Comparison of ENCODE assay signal across 16 cellular contexts in the genomic region with DNA sequence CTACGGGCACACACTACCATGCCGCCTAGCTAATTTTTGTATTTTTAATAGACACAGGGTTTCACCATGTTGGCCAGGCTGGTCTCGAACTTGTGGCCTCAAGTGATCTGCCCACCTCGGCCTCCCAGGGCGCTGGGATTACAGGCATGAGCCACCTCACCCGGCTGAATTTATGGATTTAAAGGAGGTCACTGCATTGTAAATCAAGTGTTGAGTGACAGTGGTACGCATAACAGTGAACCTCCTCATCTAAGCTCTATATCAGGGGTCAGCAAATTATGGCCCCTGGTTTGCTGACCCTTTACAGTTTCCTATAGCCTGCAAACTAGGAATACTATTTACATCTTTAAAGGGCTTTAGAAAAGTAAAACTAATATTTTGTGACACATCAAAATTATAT. TPM values are rescaled to one million over a fixed set of nuclear protein-coding genes. Genes with fewer than 3 reads are reported as not detected.
DNase-seq lines count a peak whose midpoint lies in the region; ATAC-seq and TF ChIP-seq lines count a peak whose summit lies in the region.
"Had no signal": no experiment of that assay in that cellular context is flagged by ENCODE, and none has a peak within 500 bp of the region (broad histone marks: within the 10 kb centered on the region; RNA-seq: fewer than 3 reads in every experiment).

No MANE protein-coding gene starts in this region.

- TF ChIP-seq POLR2A in IMR-90 (IDR thresholded peaks at IDR 0.05; ENCODE audit: low read depth, low read length): no peak

- H2AK5ac ChIP-seq in IMR-90 (ENCODE audit: low read depth, low read length): peak overlapping the region; percentile 82
- H2AK5ac ChIP-seq in mesenchymal stem cell (ENCODE audit: low read length, severe bottlenecking): no peak overlapping the region

- H2BK5ac ChIP-seq in IMR-90 (ENCODE audit: low read depth, low read length, poor library complexity, severe bottlenecking): peak overlapping the region; percentile 70
- no peak overlapping the region for H2BK5ac ChIP-seq in mesenchymal stem cell (ENCODE audit: low read depth, low read length, poor library complexity, severe bottlenecking)

- H3K79me1 ChIP-seq in IMR-90 (ENCODE audit: low read depth in 1 of 2, low read length in 2 of 2) (peaks cover 11 to 18% of the 10 kb centered on the region in 2 experiments), mesenchymal stem cell (replicated peaks; ENCODE audit: low read length, poor library complexity, severe bottlenecking) (peaks cover 3% of the 10 kb centered on the region)

- H3K27me3 ChIP-seq in BLaER1 treated with 17β-estradiol and CSF1 and Interleukin-3, amounts not matched to agents 10 nM and 100 nM: peaks cover 38 to 86% (median 74%) of the 10 kb centered on the region in 11 experiments
- no peaks in the 10 kb centered on the region for H3K27me3 ChIP-seq in IMR-90 (ENCODE audit: control insufficient read depth, insufficient read depth, low read length)
- H3K27me3 ChIP-seq in brain microvascular endothelial cell (replicated peaks): no peaks in the 10 kb centered on the region
- H3K27me3 ChIP-seq in mesenchymal stem cell (ENCODE audit: control insufficient read depth in 1 of 2, insufficient read depth in 1 of 2, low read length in 2 of 2): peaks cover 0 to 3% of the 10 kb centered on the region in 2 experiments
- no peaks in the 10 kb centered on the region for H3K27me3 ChIP-seq in right cardiac atrium (ENCODE audit: control insufficient read depth, insufficient read depth)

- no TSS peak for BruUV-seq in IMR-90 (replicated peaks; lab: Mats Ljungman, UMichigan)

- H3K9me3 ChIP-seq in BLaER1 treated with 17β-estradiol and CSF1 and Interleukin-3, amounts not matched to agents 10 nM and 100 nM (replicated peaks in 1 of 11): peaks cover 0 to 10% (median 0%) of the 10 kb centered on the region in 11 experiments; a peak in 1 of 22 replicates
- H3K9me3 ChIP-seq in IMR-90 (ENCODE audit: control insufficient read depth, insufficient read depth, low read length) (no peaks in the 10 kb centered on the region), mesenchymal stem cell (ENCODE audit: control insufficient read depth, low read length) (no peaks in the 10 kb centered on the region), right cardiac atrium (ENCODE audit: control insufficient read depth, low read length) (no peaks in the 10 kb centered on the region)

- 94% methylated on average over 2 of the region's 7 CpGs; no CpG with 5 or more reads in 1 of the 2 experiments for WGBS in IMR-90 (ENCODE audit: extremely low coverage in 2 of 2, insufficient read length in 1 of 2), 2 experiments
- WGBS in mesenchymal stem cell: 100% methylated on average over 5 of the region's 7 CpGs
- 92% methylated on average over 7 of the region's 7 CpGs for WGBS in right cardiac atrium

- CTCF ChIA-PET in IMR-90 (lab: Yijun Ruan, JAX): no interaction called here

- H4K5ac ChIP-seq in IMR-90 (ENCODE audit: low read depth, low read length): no peak overlapping the region

- POLR2A ChIA-PET in IMR-90 (lab: Charles Lee; ENCODE audit: unreplicated experiment): no interaction called here

- peaks cover 6 to 15% (median 12%) of the 10 kb centered on the region in 11 experiments; a peak in 21 of 22 replicates for H3K36me3 ChIP-seq in BLaER1 treated with 17β-estradiol and CSF1 and Interleukin-3, amounts not matched to agents 10 nM and 100 nM
- peaks cover 5% of the 10 kb centered on the region for H3K36me3 ChIP-seq in IMR-90 (ENCODE audit: control insufficient read depth, insufficient read depth, low read length)
- H3K36me3 ChIP-seq in brain microvascular endothelial cell (replicated peaks): peaks cover 4% of the 10 kb centered on the region
- H3K36me3 ChIP-seq in mesenchymal stem cell (ENCODE audit: control insufficient read depth in 1 of 2, insufficient read depth in 2 of 2, low read depth in 1 of 2, low read length in 2 of 2): peaks cover 0 to 9% of the 10 kb centered on the region in 2 experiments

- H2BK20ac ChIP-seq in IMR-90 (ENCODE audit: low read depth, low read length): peak overlapping the region; percentile 88

- H3K23ac ChIP-seq in IMR-90 (ENCODE audit: low read depth, low read length) (peak overlapping the region; percentile 72; the same call in 1 of the 2 replicates), mesenchymal stem cell (ENCODE audit: low read length in 2 of 2) (no peak overlapping the region)

- dilution Hi-C loops in IMR-90 (cut with HindIII; ENCODE audit: low sequenced_read_pairs, unreplicated experiment): no loop called here

- H3K4me2 ChIP-seq in BLaER1 treated with 17β-estradiol and CSF1 and Interleukin-3, amounts not matched to agents 10 nM and 100 nM: peak overlapping the region in 7 of 11 experiments; percentile 22 to 75 (median 61); a peak in 11 of 22 replicates
- H3K4me2 ChIP-seq in IMR-90 (ENCODE audit: low read depth, low read length) (no peak overlapping the region), mesenchymal stem cell (ENCODE audit: low read length, poor library complexity, severe bottlenecking) (no peak overlapping the region)
- H3K4me2 ChIP-seq: KMS-11 had no signal

- intact Hi-C loops in IMR-90 (cut with micrococcal nuclease): no loop called here
- intact Hi-C loops in right cardiac atrium (cut with DNase I): no loop called here

- H3K9ac ChIP-seq in BLaER1 treated with 17β-estradiol and CSF1 and Interleukin-3, amounts not matched to agents 10 nM and 100 nM: peak overlapping the region in 2 of 11 experiments; percentile 8 to 44; a peak in 2 of 22 replicates
- no peak overlapping the region for H3K9ac ChIP-seq in IMR-90 (ENCODE audit: low read depth, low read length)
- H3K9ac ChIP-seq in mesenchymal stem cell (ENCODE audit: low read length): peak overlapping the region; percentile 60
- H3K9ac ChIP-seq: KMS-11 had no signal

- H3K14ac ChIP-seq in IMR-90 (replicated peaks; ENCODE audit: low read depth, low read length) (no peak overlapping the region; the same call in 1 of the 2 replicates), mesenchymal stem cell (ENCODE audit: low read length in 2 of 2) (no peak overlapping the region)

- H2BK120ac ChIP-seq in IMR-90 (ENCODE audit: low read depth, low read length) (peak overlapping the region; percentile 42; the same call in 1 of the 2 replicates), mesenchymal stem cell (ENCODE audit: low read depth, low read length) (peak overlapping the region; percentile 34)

- H2BK15ac ChIP-seq in IMR-90 (ENCODE audit: low read depth, low read length): peak overlapping the region; percentile 43; the same call in 2 of the 3 replicates
- H2BK15ac ChIP-seq in mesenchymal stem cell (ENCODE audit: low read depth, poor library complexity, severe bottlenecking): no peak overlapping the region

- in situ Hi-C loops in IMR-90 (cut with MboI; ENCODE audit: low sequenced_read_pairs): no loop called here
- in situ Hi-C loops in brain microvascular endothelial cell (cut with HindIII; ENCODE audit: low pct_ligation_motif_present, low sequenced_read_pairs): no loop called here

- no peak for TF ChIP-seq RAD21 in IMR-90 (IDR thresholded peaks at IDR 0.05; ENCODE audit: low read length)

- H3K4me1 ChIP-seq in BLaER1 treated with 17β-estradiol and CSF1 and Interleukin-3, amounts not matched to agents 10 nM and 100 nM: peaks cover 4 to 45% (median 16%) of the 10 kb centered on the region in 10 experiments; a peak in 17 of 20 replicates
- H3K4me1 ChIP-seq in IMR-90 (ENCODE audit: control insufficient read depth, insufficient read depth, low read length) (peaks cover 4% of the 10 kb centered on the region; the same call in 1 of the 2 replicates), mesenchymal stem cell (ENCODE audit: control insufficient read depth, insufficient read depth, low read depth, low read length) (peaks cover 1% of the 10 kb centered on the region), right cardiac atrium (ENCODE audit: control insufficient read depth, insufficient read depth, low read length) (no peaks in the 10 kb centered on the region)

- peak overlapping the region; percentile 72 for H2AK9ac ChIP-seq in IMR-90 (replicated peaks; ENCODE audit: low read depth, low read length, poor library complexity)

- DNase-seq in IMR-90: no peak
- no peak for DNase-seq in brain microvascular endothelial cell
- DNase-seq in mesenchymal stem cell: no peak
- DNase-seq in right cardiac atrium: no peak
- no peak for DNase-seq in NCI-H2171 (lab: John Stamatoyannopoulos, UW)
- no peak for DNase-seq in GM19240 (ENCODE audit: insufficient read length, low spot score)
- DNase-seq: Calu3; CD4-positive, alpha-beta T cell; NCI-H1436 treated with DMSO at 0.1 percent for 48 hours; NCI-H2029 treated with DMSO at 0.1 percent for 48 hours; NCI-H510A treated with DMSO at 0.1 percent for 48 hours; NCI-H82 had no signal

- H3K18ac ChIP-seq in IMR-90 (ENCODE audit: low read depth, low read length) (no peak overlapping the region), mesenchymal stem cell (ENCODE audit: low read depth in 1 of 2, low read length in 2 of 2) (no peak overlapping the region)

- no peak overlapping the region; the same call in 1 of the 2 replicates for H3K56ac ChIP-seq in IMR-90 (ENCODE audit: extremely low read depth, insufficient read depth, low read length)

- peak overlapping the region in 9 of 11 experiments; percentile 52 to 72 (median 65); a peak in 13 of 22 replicates for H3K27ac ChIP-seq in BLaER1 treated with 17β-estradiol and CSF1 and Interleukin-3, amounts not matched to agents 10 nM and 100 nM
- H3K27ac ChIP-seq in IMR-90 (ENCODE audit: insufficient read depth, low read length) (peak overlapping the region; percentile 55), brain microvascular endothelial cell (peak overlapping the region; percentile 91), mesenchymal stem cell (ENCODE audit: low read length, poor library complexity, severe bottlenecking) (no peak overlapping the region), right cardiac atrium (ENCODE audit: low read length) (no peak overlapping the region)
- H3K27ac ChIP-seq: KMS-11 had no signal

- peak overlapping the region in 1 of 2 experiments; percentile 54 for H2BK12ac ChIP-seq in mesenchymal stem cell (ENCODE audit: low read length in 2 of 2)

- H4K8ac ChIP-seq in IMR-90 (ENCODE audit: low read depth in 2 of 2, low read length in 2 of 2) (peak overlapping the region; percentile 79 to 96; a peak in 3 of 4 replicates), mesenchymal stem cell (ENCODE audit: low read length) (no peak overlapping the region)

- no peak overlapping the region for H2AFZ ChIP-seq in IMR-90 (replicated peaks; ENCODE audit: low read length, poor library complexity)
- no peak overlapping the region for H2AFZ ChIP-seq in mesenchymal stem cell (ENCODE audit: low read depth, low read length)

- peaks cover 0 to 10% (median 0%) of the 10 kb centered on the region in 11 experiments; a peak in 2 of 22 replicates for H4K20me1 ChIP-seq in BLaER1 treated with 17β-estradiol and CSF1 and Interleukin-3, amounts not matched to agents 10 nM and 100 nM
- no peaks in the 10 kb centered on the region for H4K20me1 ChIP-seq in IMR-90 (ENCODE audit: insufficient read depth, low read length)

- H3K4ac ChIP-seq in IMR-90 (ENCODE audit: low read depth, low read length) (peak overlapping the region; percentile 76; the same call in 1 of the 2 replicates), mesenchymal stem cell (ENCODE audit: low read depth in 1 of 2, low read length in 2 of 2) (no peak overlapping the region)

- H3K9me1 ChIP-seq in IMR-90 (ENCODE audit: insufficient read depth, low read length): 0 out of 2 replicates have a peak, but pooled peaks cover 4% of the 10 kb centered on the region

- H4K91ac ChIP-seq in IMR-90 (ENCODE audit: insufficient read depth, low read depth, low read length) (peak overlapping the region; percentile 41), mesenchymal stem cell (ENCODE audit: low read length) (no peak overlapping the region)

- no peak overlapping the region for H3K4me3 ChIP-seq in BLaER1 treated with 17β-estradiol and CSF1 and Interleukin-3, amounts not matched to agents 10 nM and 100 nM
- no peak overlapping the region for H3K4me3 ChIP-seq in IMR-90 (ENCODE audit: insufficient read depth, low read depth, low read length)
- no peak overlapping the region for H3K4me3 ChIP-seq in brain microvascular endothelial cell (ENCODE audit: low read depth, low read length)
- H3K4me3 ChIP-seq in mesenchymal stem cell (ENCODE audit: insufficient read depth in 1 of 2, low read depth in 1 of 2, low read length in 2 of 2): no peak overlapping the region
- no peak overlapping the region for H3K4me3 ChIP-seq in right cardiac atrium (ENCODE audit: low read length)

- ATAC-seq in IMR-90 (ENCODE audit: low read depth): no peak
- ATAC-seq in right cardiac atrium: no peak
- no peak for ATAC-seq in GM21786 (IDR thresholded peaks at IDR 0.05; ENCODE audit: unreplicated experiment)

- no peak for TF ChIP-seq CTCF in IMR-90 (conservative IDR thresholded peaks at IDR 0.05; ENCODE audit: low read depth, low read length)
- TF ChIP-seq CTCF in brain microvascular endothelial cell (IDR thresholded peaks at IDR 0.05; ENCODE audit: low read depth, low read length, missing control alignments): no peak

RNA-seq across cellular contexts. Expression of a gene that starts 2.6 kb away (rescaled TPM):
- total RNA-seq in IMR-90 (2012; rRNA removed) (128 and 164 TPM in 2 replicates), right cardiac atrium (100 to 1,000 TPM in 3 of 4 donors, 10 to 100 TPM in 1; 97.8 to 115 (median 103) TPM)
- polyA plus RNA-seq in IMR-90 (2012; rRNA removed) (106 and 116 TPM in 2 replicates), right cardiac atrium (155 TPM)
- 161 and 187 TPM in 2 replicates for polyA plus RNA-seq in IMR-90 (2012; cell fraction: cytosol; rRNA removed)
- 52.8 and 73.7 TPM in 2 replicates for polyA plus RNA-seq in IMR-90 (2012; cell fraction: nucleus; rRNA removed; ENCODE audit: low replicate concordance)
- 125 TPM for polyA plus RNA-seq in mesenchymal stem cell (2013, experiment 1 of 2)
- 128 TPM for polyA plus RNA-seq in mesenchymal stem cell (2013, experiment 2 of 2)

RNA-seq across cellular contexts. Expression of a gene that starts 11.2 kb away (rescaled TPM):
- total RNA-seq in IMR-90 (2012; rRNA removed) (10.0 and 14.2 TPM in 2 replicates), right cardiac atrium (10 to 100 TPM; 24.1 to 32.3 (median 25.6) TPM)
- polyA plus RNA-seq in IMR-90 (2012; rRNA removed) (24.3 and 27.2 TPM in 2 replicates), right cardiac atrium (16.7 TPM)
- 18.5 and 31.6 TPM in 2 replicates for polyA plus RNA-seq in IMR-90 (2012; cell fraction: cytosol; rRNA removed)
- 20.5 and 21.8 TPM in 2 replicates for polyA plus RNA-seq in IMR-90 (2012; cell fraction: nucleus; rRNA removed; ENCODE audit: low replicate concordance)
- 31.2 TPM for polyA plus RNA-seq in mesenchymal stem cell (2013, experiment 1 of 2)
- polyA plus RNA-seq in mesenchymal stem cell (2013, experiment 2 of 2): 32.3 TPM

RNA-seq across cellular contexts. Expression of a gene that starts 31.8 kb away (rescaled TPM):
- under 0.01 TPM in 2 replicates for total RNA-seq in IMR-90 (2012; rRNA removed)
- polyA plus RNA-seq in IMR-90 (2012; rRNA removed): 0.14 and 0.16 TPM in 2 replicates
- polyA plus RNA-seq in IMR-90 (2012; cell fraction: cytosol; rRNA removed): 0.08 TPM in 1 of 2 replicates, not detected in the other
- polyA plus RNA-seq in IMR-90 (2012; cell fraction: nucleus; rRNA removed; ENCODE audit: low replicate concordance): 1.4 and 1.8 TPM in 2 replicates
- polyA plus RNA-seq in mesenchymal stem cell (2013, experiment 1 of 2): 0.36 TPM
- 0.26 TPM for polyA plus RNA-seq in mesenchymal stem cell (2013, experiment 2 of 2)
- 1 to 10 TPM; 6.1 to 7.7 (median 7.4) TPM for total RNA-seq in right cardiac atrium
- 4.7 TPM for polyA plus RNA-seq in right cardiac atrium
- total RNA-seq: M059J had no signal

RNA-seq across cellular contexts. Expression of a gene that starts 41.9 kb away (rescaled TPM):
- total RNA-seq in IMR-90 (2012; rRNA removed) (under 0.01 TPM in 2 replicates), right cardiac atrium (10 to 100 TPM in 2 of 4 donors, 1 to 10 TPM in 2; 8.6 to 17.5 (median 13.0) TPM)
- polyA plus RNA-seq in IMR-90 (2012; rRNA removed) (0.56 and 0.63 TPM in 2 replicates), right cardiac atrium (21.9 TPM)
- polyA plus RNA-seq in IMR-90 (2012; cell fraction: cytosol; rRNA removed): 0.39 and 0.44 TPM in 2 replicates
- 0.33 and 0.71 TPM in 2 replicates for polyA plus RNA-seq in IMR-90 (2012; cell fraction: nucleus; rRNA removed; ENCODE audit: low replicate concordance)
- polyA plus RNA-seq in mesenchymal stem cell (2013, experiment 1 of 2): 5.5 TPM
- 5.5 TPM for polyA plus RNA-seq in mesenchymal stem cell (2013, experiment 2 of 2)

Comparison
In these comparisons a context has a peak if more than half of its experiments do, and no peak if none do; other contexts are left out.
1. H3K27ac ChIP-seq: peak in BLaER1 treated with 17β-estradiol and CSF1 and Interleukin-3, amounts not matched to agents 10 nM and 100 nM (9 of 11), IMR-90 (single experiment) and brain microvascular endothelial cell (single experiment); none in mesenchymal stem cell (single experiment) and right cardiac atrium (single experiment).
2. H3K4me2 ChIP-seq: peak in BLaER1 treated with 17β-estradiol and CSF1 and Interleukin-3, amounts not matched to agents 10 nM and 100 nM (7 of 11); none in IMR-90 (single experiment) and mesenchymal stem cell (single experiment).